15 cellular contexts compared by ENCODE assay signal in the genomic region with DNA sequence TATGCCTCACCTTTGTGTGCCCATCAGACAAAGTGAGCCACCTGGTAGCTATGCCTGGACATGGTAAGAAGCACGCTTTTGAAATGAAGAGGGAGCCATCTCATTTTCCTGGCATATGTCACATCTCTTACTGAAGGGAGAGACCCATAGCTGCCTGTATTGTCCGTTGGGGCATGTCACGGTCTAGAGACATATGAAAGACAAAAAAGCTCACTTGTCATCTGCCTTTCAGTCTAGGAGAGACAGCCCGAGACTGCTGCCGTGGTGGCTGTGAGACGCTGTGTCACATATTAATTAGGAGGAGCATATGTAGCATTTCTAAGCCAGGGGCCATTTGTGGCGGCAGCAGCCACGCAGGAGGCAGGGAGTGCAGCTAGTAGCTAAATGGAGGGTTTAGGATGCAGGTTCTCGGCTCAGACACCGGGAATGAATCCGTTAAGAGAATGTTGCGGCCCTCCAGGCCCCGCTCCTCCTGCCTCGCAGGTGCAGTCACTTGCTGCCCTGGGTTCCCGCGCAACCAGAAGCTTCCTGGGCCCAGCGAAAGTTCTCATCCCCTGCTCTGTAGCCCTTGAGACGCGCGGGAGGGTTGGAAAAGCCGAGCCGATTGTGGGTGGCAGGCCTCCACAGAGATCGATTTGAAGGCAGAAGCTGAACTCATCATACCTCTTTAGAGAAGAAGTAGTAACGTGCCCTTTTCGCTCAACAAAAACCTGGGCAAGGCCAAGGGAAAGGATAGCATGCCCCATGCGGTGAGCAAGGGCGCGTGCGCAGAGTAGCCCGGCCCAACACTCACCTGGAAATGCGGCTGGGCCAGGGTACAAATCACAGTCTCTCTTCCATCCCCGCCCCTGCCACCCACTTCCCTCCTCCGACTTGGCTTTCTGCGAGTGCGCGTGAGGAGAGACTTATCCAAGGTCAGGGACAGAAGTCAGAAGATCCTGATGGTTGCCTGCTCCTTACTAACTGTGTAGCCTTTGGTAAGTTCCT.
DNase-seq lines count a peak whose midpoint lies in the region; ATAC-seq, FAIRE-seq and TF ChIP-seq lines count a peak whose summit lies in the region.
"Had no signal": no experiment of that assay in that cellular context is flagged by ENCODE, and none has a peak within 500 bp of the region (broad histone marks: within the 10 kb centered on the region; RNA-seq: fewer than 3 reads in every experiment).

No MANE protein-coding gene starts in this region.

- H3K9me3 ChIP-seq in neuron (ENCODE audit: low read length) (no peaks in the 10 kb centered on the region), pancreas (no peaks in the 10 kb centered on the region)

- 88 to 91% methylated on average over 36 of the region's 36 CpGs for WGBS in pancreas, 2 donors

- DNase-seq in NCI-H1694 treated with DMSO at 0.1 percent for 48 hours (lab: John Stamatoyannopoulos, UW), result peak; percentile 69
- peak; percentile 42 for DNase-seq in cerebellum (ENCODE audit: low spot score)
- no peak for DNase-seq in activated effector memory CD4-positive, alpha-beta T cell treated with anti-CD3 and anti-CD28 coated beads, Interleukin-2, amount 50 U/mL, for 16 hours
- DNase-seq in NCI-H82 treated with DMSO at 0.1 percent for 48 hours (lab: John Stamatoyannopoulos, UW; ENCODE audit: unreplicated experiment), result no peak
- no peak for DNase-seq in pancreas
- no peak for DNase-seq in HCEC 1CT
- DNase-seq: CD8-positive, alpha-beta T cell; DND-41; H9; NCI-H1930; NCI-H748 treated with DMSO at 0.1 percent for 48 hours had no signal

- H3K4me3 ChIP-seq in neuron (ENCODE audit: low read length) (no peak overlapping the region), pancreas (no peak overlapping the region)

- H3K4me1 ChIP-seq in neuron (ENCODE audit: insufficient read depth, low read length), result peaks cover 14% of the 10 kb centered on the region
- no peaks in the 10 kb centered on the region for H3K4me1 ChIP-seq in pancreas

- ATAC-seq in pancreas, result no peak
- ATAC-seq: CD8-positive, alpha-beta T cell; Panc1 had no signal

- peak overlapping the region; percentile 12 for H2AFZ ChIP-seq in neuron (ENCODE audit: low read depth, low read length)

- H3K36me3 ChIP-seq in neuron (ENCODE audit: insufficient read depth, low read length), result no peaks in the 10 kb centered on the region
- H3K36me3 ChIP-seq in pancreas, result no peaks in the 10 kb centered on the region

- intact Hi-C loops in pancreas (cut with DNase I), result loop anchor here in 1 of 3 donors (10.0 kb wide), 1 partner anchor 151 kb away; no protein-coding TSS in a partner anchor

- H3K27me3 ChIP-seq in neuron (ENCODE audit: insufficient read depth, low read length) (no peaks in the 10 kb centered on the region), pancreas (no peaks in the 10 kb centered on the region)

- no peak for TF ChIP-seq CTCF in pancreas (IDR thresholded peaks at IDR 0.05)

- FAIRE-seq in pancreas (lab: Jason Lieb, UNC), result no peak
- FAIRE-seq: GM12891, HTR-8/SVneo had no signal

- H3K27ac ChIP-seq in pancreas, result no peak overlapping the region

Comparison
In these comparisons a context has a peak if more than half of its experiments do, and no peak if none do; other contexts are left out.
1. DNase-seq: peak in NCI-H1694 treated with DMSO at 0.1 percent for 48 hours (single experiment) and cerebellum (single experiment); none in activated effector memory CD4-positive, alpha-beta T cell treated with anti-CD3 and anti-CD28 coated beads, Interleukin-2, amount 50 U/mL, for 16 hours (single experiment), NCI-H82 treated with DMSO at 0.1 percent for 48 hours (single experiment), pancreas (0 of 6) and HCEC 1CT (single experiment).